In genomic region chr3:38168151-38168987, GRCh38 we compare ENCODE assay signal across 11 cellular contexts. TPM values are rescaled to one million over a fixed set of nuclear protein-coding genes. Genes with fewer than 3 reads are reported as not detected.
DNase-seq lines count a peak whose midpoint lies in the region; ATAC-seq and TF ChIP-seq lines count a peak whose summit lies in the region.
"Had no signal": no experiment of that assay in that cellular context is flagged by ENCODE, and none has a peak within 500 bp of the region (broad histone marks: within the 10 kb centered on the region; RNA-seq: fewer than 3 reads in every experiment).

No MANE protein-coding gene starts in this region.

- peaks cover 29% of the 10 kb centered on the region for H3K4me1 ChIP-seq in smooth muscle cell (ENCODE audit: low read depth)

- H3K4me3 ChIP-seq in fibroblast of mammary gland (ENCODE audit: control insufficient read depth, low read depth, low read length) (peak overlapping the region; percentile 15), smooth muscle cell (peak overlapping the region; percentile 25)

- H3F3A ChIP-seq in smooth muscle cell (ENCODE audit: low read depth): peaks cover 23% of the 10 kb centered on the region

- H2AFZ ChIP-seq in smooth muscle cell (ENCODE audit: low read depth): no peak overlapping the region

- H3K36me3 Mint-ChIP-seq in activated T-cell treated with anti-CD3 and anti-CD28 coated beads, Interleukin-2, amount 50 U/mL, for 4 hours (ENCODE audit: insufficient read depth): peaks cover 9% of the 10 kb centered on the region

- peaks cover 75% of the 10 kb centered on the region for H3K4me1 Mint-ChIP-seq in activated T-cell treated with anti-CD3 and anti-CD28 coated beads, Interleukin-2, amount 50 U/mL, for 4 hours (ENCODE audit: low read depth)

- peak overlapping the region; percentile 89 for H3K4me2 ChIP-seq in smooth muscle cell

- ATAC-seq in activated T-cell treated with anti-CD3 and anti-CD28 coated beads, Interleukin-2, amount 50 U/mL, for 4 hours: no peak
- no peak for ATAC-seq in SK-N-SH treated with all-trans-retinoic acid at 6 μM for 48 hours

- peak overlapping the region; percentile 92 for H3K9ac ChIP-seq in smooth muscle cell (ENCODE audit: low read depth)

- peaks cover 76% of the 10 kb centered on the region for H3K79me2 ChIP-seq in smooth muscle cell (ENCODE audit: low read depth)

- H3K36me3 ChIP-seq in smooth muscle cell (ENCODE audit: low read depth): no peaks in the 10 kb centered on the region

- no peaks in the 10 kb centered on the region for H3K9me3 ChIP-seq in smooth muscle cell (replicated peaks; ENCODE audit: low read depth)

- peak overlapping the region; percentile 99 for H3K27ac ChIP-seq in smooth muscle cell (ENCODE audit: low read depth)

- 31% methylated on average over 4 of the region's 4 CpGs for WGBS in smooth muscle cell (ENCODE audit: low lambda C conversion rate)

- H4K20me1 ChIP-seq in smooth muscle cell (ENCODE audit: low read depth): peaks cover 57% of the 10 kb centered on the region

- H3K27me3 Mint-ChIP-seq in activated T-cell treated with anti-CD3 and anti-CD28 coated beads, Interleukin-2, amount 50 U/mL, for 4 hours (ENCODE audit: low read depth): no peaks in the 10 kb centered on the region

- TF ChIP-seq CTCF in fibroblast of mammary gland (conservative IDR thresholded peaks at IDR 0.05; ENCODE audit: control insufficient read depth, insufficient read depth, low read depth, low read length) (no peak), smooth muscle cell (IDR thresholded peaks at IDR 0.05; ENCODE audit: borderline replicate concordance, insufficient read depth, poor library complexity, severe bottlenecking) (no peak)

- H3K27me3 ChIP-seq in smooth muscle cell (ENCODE audit: low read depth): no peaks in the 10 kb centered on the region

- no peaks in the 10 kb centered on the region for H3K9me3 Mint-ChIP-seq in activated T-cell treated with anti-CD3 and anti-CD28 coated beads, Interleukin-2, amount 50 U/mL, for 4 hours
- H3K9me3 Mint-ChIP-seq: H9 had no signal

- peak overlapping the region; percentile 52 for H3K4me3 Mint-ChIP-seq in activated T-cell treated with anti-CD3 and anti-CD28 coated beads, Interleukin-2, amount 50 U/mL, for 4 hours

- no peak for DNase-seq in activated T-cell treated with anti-CD3 and anti-CD28 coated beads, Interleukin-2, amount 50 U/mL, for 4 hours
- DNase-seq in activated T-cell treated with anti-CD3 and anti-CD28 coated beads, Interleukin-2, amount 50 U/mL, for 1 hour: no peak
- DNase-seq in fibroblast of mammary gland (ENCODE audit: low read depth) (peak; percentile 70), smooth muscle cell (lab: John Stamatoyannopoulos, UW; ENCODE audit: unreplicated experiment) (no peak), HT-29 (ENCODE audit: low spot score) (no peak), NCI-H2227 treated with DMSO at 0.1 percent for 48 hours (lab: John Stamatoyannopoulos, UW) (no peak), KG1 (lab: John Stamatoyannopoulos, UW) (no peak)
- DNase-seq: activated naive CD4-positive, alpha-beta T cell treated with anti-CD3 and anti-CD28 coated beads, Interleukin-2, amount 50 U/mL, for 16 hours; C1 segment of cervical spinal cord; H9 had no signal

TF ChIP-seq in SK-N-SH treated with all-trans-retinoic acid at 6 μM for 48 hours, 23 proteins besides CTCF, POLR2A, EP300 and RAD21:
- TF ChIP-seq PATZ1 (CRISPR knock-in tag; IDR thresholded peaks at IDR 0.05; ENCODE audit: borderline replicate concordance) (peak; percentile 66; the same call in 1 of the 2 replicates), ZNF8 (CRISPR knock-in tag; IDR thresholded peaks at IDR 0.05) (no peak), CREB5 (CRISPR knock-in tag; IDR thresholded peaks at IDR 0.05; ENCODE audit: low read depth) (no peak), ZFP30 (CRISPR knock-in tag; IDR thresholded peaks at IDR 0.05) (no peak), TCF4 (CRISPR knock-in tag; IDR thresholded peaks at IDR 0.05; ENCODE audit: borderline replicate concordance) (no peak), ISL1 (CRISPR knock-in tag; IDR thresholded peaks at IDR 0.05) (peak; percentile 48; the same call in 1 of the 2 replicates), TOX (CRISPR knock-in tag; IDR thresholded peaks at IDR 0.05; ENCODE audit: borderline replicate concordance) (no peak), PPARA (CRISPR knock-in tag; IDR thresholded peaks at IDR 0.05; ENCODE audit: borderline replicate concordance) (no peak)

RNA-seq across cellular contexts. Expression of gene OXSR1, which starts 3.0 kb away (rescaled TPM):
- 10 to 100 TPM; 45.3 to 47.4 (median 45.5) TPM for total RNA-seq in activated T-cell treated with anti-CD3 and anti-CD28 coated beads, Interleukin-2, amount 50 U/mL, for 4 hours
- 50.3 and 50.6 TPM in 2 replicates for total RNA-seq in smooth muscle cell
- polyA plus RNA-seq in smooth muscle cell: 11.9 and 21.7 TPM in 2 replicates
- total RNA-seq in HT-29 (2014; rRNA removed; shearing (Covaris generic)): 11.8 and 12.9 TPM in 2 replicates

RNA-seq across cellular contexts. Expression of gene MYD88, which starts 29.9 kb away (rescaled TPM):
- 10 to 100 TPM; 35.7 to 45.1 (median 37.7) TPM for total RNA-seq in activated T-cell treated with anti-CD3 and anti-CD28 coated beads, Interleukin-2, amount 50 U/mL, for 4 hours
- 8.2 and 14.1 TPM in 2 replicates for total RNA-seq in smooth muscle cell
- 37.4 and 37.5 TPM in 2 replicates for polyA plus RNA-seq in smooth muscle cell
- 5.5 and 11.9 TPM in 2 replicates for total RNA-seq in HT-29 (2014; rRNA removed; shearing (Covaris generic))

RNA-seq across cellular contexts. Expression of gene ACAA1, which starts 31.4 kb away (rescaled TPM):
- 10 to 100 TPM; 49.6 to 62.0 (median 60.0) TPM for total RNA-seq in activated T-cell treated with anti-CD3 and anti-CD28 coated beads, Interleukin-2, amount 50 U/mL, for 4 hours
- total RNA-seq in smooth muscle cell: 15.4 and 22.7 TPM in 2 replicates
- 41.8 and 43.8 TPM in 2 replicates for polyA plus RNA-seq in smooth muscle cell
- 71.9 and 84.7 TPM in 2 replicates for total RNA-seq in HT-29 (2014; rRNA removed; shearing (Covaris generic))
